9 cellular contexts compared by ENCODE assay signal in the genomic region with DNA sequence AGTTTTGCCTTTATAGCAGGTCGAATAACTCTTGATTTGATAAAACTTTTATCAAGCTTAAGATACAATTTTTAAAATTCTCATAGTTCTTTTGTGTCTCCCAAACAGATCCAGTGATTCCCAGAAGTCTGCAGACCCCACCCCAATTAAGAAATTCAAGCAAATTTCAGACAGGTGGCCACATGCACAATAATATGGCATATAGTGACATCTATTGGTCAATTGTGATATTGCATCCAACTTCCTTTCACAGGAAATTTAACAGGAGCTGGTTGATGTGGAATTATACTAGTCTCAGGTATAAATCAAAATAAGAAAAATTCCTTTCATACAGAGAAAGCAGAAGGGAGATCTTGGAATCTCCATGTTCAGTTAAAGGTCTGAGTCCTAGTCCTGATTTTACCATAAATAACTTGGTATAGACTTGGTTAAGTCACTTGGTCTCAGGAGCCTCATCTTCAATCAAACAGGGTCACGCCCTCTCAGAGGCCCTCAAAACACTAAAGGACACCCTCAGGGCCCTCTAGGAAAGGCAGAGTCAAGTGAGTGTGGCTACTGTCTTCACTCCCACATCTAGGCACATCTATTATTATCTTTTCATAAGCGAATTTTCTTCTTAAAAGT. TPM values are rescaled to one million over a fixed set of nuclear protein-coding genes. Genes with fewer than 3 reads are reported as not detected.
DNase-seq lines count a peak whose midpoint lies in the region; ATAC-seq, FAIRE-seq and TF ChIP-seq lines count a peak whose summit lies in the region.
"Had no signal": no experiment of that assay in that cellular context is flagged by ENCODE, and none has a peak within 500 bp of the region (broad histone marks: within the 10 kb centered on the region; RNA-seq: fewer than 3 reads in every experiment).

No MANE protein-coding gene starts in this region.

- no peak overlapping the region for H3K14ac ChIP-seq in H1 (ENCODE audit: insufficient read length)

- no peak overlapping the region for H2BK5ac ChIP-seq in H1 (ENCODE audit: low read depth, low read length)

- no peak overlapping the region for H2BK12ac ChIP-seq in H1 (ENCODE audit: low read depth, low read length)

- H3K27ac ChIP-seq in A673 (ENCODE audit: low read depth, low read length, poor library complexity, severe bottlenecking) = no peak overlapping the region
- H3K27ac ChIP-seq in H1 (ENCODE audit: low read depth, low read length) = no peak overlapping the region
- H3K27ac ChIP-seq in osteoblast (ENCODE audit: low read depth, low read length) = no peak overlapping the region

- H4K91ac ChIP-seq in H1 (replicated peaks; ENCODE audit: insufficient read length, low read length) = no peak overlapping the region

- H3K36me3 ChIP-seq in A673 (ENCODE audit: insufficient read depth, low read length, poor library complexity, severe bottlenecking) (no peaks in the 10 kb centered on the region), H1 (ENCODE audit: control insufficient read depth in 2 of 4, insufficient read depth in 4 of 4, low read length in 3 of 4) (no peaks in the 10 kb centered on the region), osteoblast (ENCODE audit: insufficient read depth, low read length) (no peaks in the 10 kb centered on the region)
- H3K36me3 ChIP-seq: HAP-1 had no signal

- TF ChIP-seq EP300 in H1 (IDR thresholded peaks at IDR 0.05; ENCODE audit: borderline replicate concordance in 1 of 2, low read depth in 2 of 2, low read length in 2 of 2) = no peak

- H4K8ac ChIP-seq in H1 (ENCODE audit: extremely low read depth, insufficient read depth, low read length) = no peak overlapping the region

- no peak overlapping the region for H3K4me3 ChIP-seq in A673 (ENCODE audit: low read depth, low read length, poor library complexity, severe bottlenecking)
- H3K4me3 ChIP-seq in GM12865 (ENCODE audit: low read depth, low read length) = no peak overlapping the region
- H3K4me3 ChIP-seq in H1 (ENCODE audit: extremely low read depth in 1 of 4, insufficient read depth in 2 of 4, low read depth in 3 of 4, low read length in 4 of 4) = no peak overlapping the region
- H3K4me3 ChIP-seq in osteoblast (ENCODE audit: insufficient read depth, low read length) = no peak overlapping the region
- H3K4me3 ChIP-seq: HAP-1 had no signal

- H4K20me1 ChIP-seq in H1 (replicated peaks in 1 of 2; ENCODE audit: control insufficient read depth in 1 of 2, insufficient read depth in 2 of 2, low read length in 2 of 2) (no peaks in the 10 kb centered on the region), osteoblast (ENCODE audit: insufficient read depth, low read length) (no peaks in the 10 kb centered on the region)

- H2BK120ac ChIP-seq in H1 (replicated peaks; ENCODE audit: low read depth, low read length) = no peak overlapping the region

- intact Hi-C loops in A673 (cut with micrococcal nuclease; ENCODE audit: unreplicated experiment) = loop anchor here (2.0 to 10.0 kb wide), 7 partner anchors 71 to 875 kb away; partner anchors contain the start of gene DUSP23

- H3K4me2 ChIP-seq in H1 (ENCODE audit: insufficient read depth in 1 of 2, low read depth in 2 of 2, low read length in 2 of 2) = no peak overlapping the region
- H3K4me2 ChIP-seq in osteoblast (ENCODE audit: insufficient read depth, low read length) = no peak overlapping the region

- no peak for ATAC-seq in activated CD4-positive, CD25-positive, alpha-beta regulatory T cell treated with anti-CD3 and anti-CD28 coated beads, Interleukin-2, amount 50 U/mL, for 24 hours
- ATAC-seq in GM19467 (IDR thresholded peaks at IDR 0.05; ENCODE audit: unreplicated experiment) = no peak

- no peak overlapping the region for H2BK15ac ChIP-seq in H1 (ENCODE audit: low read length)

- no peaks in the 10 kb centered on the region for H3K9me3 ChIP-seq in A673 (ENCODE audit: low read depth, low read length, poor library complexity, severe bottlenecking)
- no peaks in the 10 kb centered on the region for H3K9me3 ChIP-seq in H1 (ENCODE audit: insufficient read depth in 2 of 2, low read depth in 1 of 2, low read length in 1 of 2)
- no peaks in the 10 kb centered on the region for H3K9me3 ChIP-seq in osteoblast (ENCODE audit: low read depth, low read length)
- H3K9me3 ChIP-seq: HAP-1 had no signal

- TF ChIP-seq RAD21 in H1 (IDR thresholded peaks at IDR 0.05 in 1 of 2, conservative IDR thresholded peaks at IDR 0.05 in 1 of 2; ENCODE audit: low read depth in 2 of 2, low read length in 2 of 2) = peak; percentile 82 to 86

- no TSS peak for BruUV-seq in A673 (replicated peaks; lab: Mats Ljungman, UMichigan)

- H3K56ac ChIP-seq in H1 (replicated peaks; ENCODE audit: insufficient read length, low read depth, low read length) = no peak overlapping the region

- CTCF ChIA-PET in A673 (lab: Charles Lee) (interaction anchor here (0.6 to 1.8 kb wide), 26 partner anchors 10 to 875 kb away, joined by 3 to 11 read pairs (median 4); partner anchors contain the start of genes DUSP23 and PIGM), H1 (lab: Charles Lee; ENCODE audit: partially characterized antibody) (interaction anchor here (0.9 to 13.8 kb wide), 49 partner anchors 9 to 230 kb away, joined by 3 to 696 read pairs (median 5); partner anchors contain the start of genes CFAP45, FCRL6, IGSF9 and PIGM)

- H3K27me3 ChIP-seq in A673 (replicated peaks; ENCODE audit: insufficient read depth, low read depth, low read length, poor library complexity) (peaks cover 5% of the 10 kb centered on the region), H1 (replicated peaks in 1 of 4; ENCODE audit: control insufficient read depth in 3 of 4, extremely low read depth in 1 of 4, insufficient read depth in 3 of 4, low read length in 3 of 4) (no peaks in the 10 kb centered on the region), osteoblast (ENCODE audit: insufficient read depth, low read length) (peaks cover 7% of the 10 kb centered on the region)

- DNase-seq in A673 (ENCODE audit: low spot score) (peak; percentile 48), GM12865 (ENCODE audit: low read depth) (peak; percentile 35), NCI-H82 treated with DMSO at 0.1 percent for 48 hours (lab: John Stamatoyannopoulos, UW; ENCODE audit: unreplicated experiment) (peak; percentile 18), H1 (ENCODE audit: low read depth in 1 of 2, low spot score in 2 of 2) (no peak), osteoblast (ENCODE audit: insufficient read length, low spot score, missing footprints) (no peak), 8988T (no peak)

- TF ChIP-seq CTCF in A673 (conservative IDR thresholded peaks at IDR 0.05; ENCODE audit: low read depth, low read length) (peak; percentile 83), GM12865 (IDR thresholded peaks at IDR 0.05; ENCODE audit: insufficient read depth, low read depth, low read length, missing control alignments) (peak; percentile 55), H1 (IDR thresholded peaks at IDR 0.05; ENCODE audit: control extremely low read depth in 1 of 3, insufficient read depth in 1 of 3, low read depth in 1 of 3, low read length in 3 of 3) (peak in 2 of 3 experiments; percentile 66 to 70; a peak in 3 of 4 replicates), osteoblast (IDR thresholded peaks at IDR 0.05; ENCODE audit: extremely low read depth, low read depth, low read length) (peak; percentile 72)

- FAIRE-seq in H1 (lab: Jason Lieb, UNC) = peak; percentile 48

- 56% methylated on average over 3 of the region's 3 CpGs; no CpG with 5 or more reads in 1 of the 2 experiments for WGBS in H1 (ENCODE audit: extremely low coverage in 1 of 2, insufficient coverage in 1 of 2, insufficient read length in 1 of 2, insufficient replicate concordance in 2 of 2, low coverage in 1 of 2, low lambda C conversion rate in 2 of 2, missing lambda C conversion rate in 1 of 2), 2 experiments

- H2AFZ ChIP-seq in H1 (ENCODE audit: low read length) = no peak overlapping the region
- H2AFZ ChIP-seq in osteoblast (ENCODE audit: low read length) = no peak overlapping the region

- no peak overlapping the region for H3K23ac ChIP-seq in H1 (ENCODE audit: insufficient read length)

- H3K79me2 ChIP-seq in H1 (ENCODE audit: control insufficient read depth in 1 of 2, insufficient read depth in 2 of 2, low read length in 2 of 2) (no peaks in the 10 kb centered on the region), osteoblast (ENCODE audit: insufficient read depth, low read length) (no peaks in the 10 kb centered on the region)

- no peak overlapping the region for H3K4ac ChIP-seq in H1 (replicated peaks; ENCODE audit: insufficient read length, low read depth, low read length)

- no peak overlapping the region for H2AK5ac ChIP-seq in H1 (ENCODE audit: low read depth, low read length)

- H2BK20ac ChIP-seq in H1 (ENCODE audit: low read length) = no peak overlapping the region

- POLR2A ChIA-PET in A673 (lab: Charles Lee; ENCODE audit: low non-redundant PET) = no interaction called here
- POLR2A ChIA-PET in H1 (lab: Charles Lee; ENCODE audit: partially characterized antibody) = interaction anchor here (0.6 to 6.2 kb wide), 5 partner anchors 23 to 1234 kb away, joined by 3 to 41 read pairs (median 3); no protein-coding TSS in a partner anchor

- H3K9ac ChIP-seq in H1 (replicated peaks in 1 of 4; ENCODE audit: extremely low read depth in 1 of 4, low read depth in 3 of 4, low read length in 3 of 4) = no peak overlapping the region

- H3K4me1 ChIP-seq in A673 (ENCODE audit: insufficient read depth, low read length, poor library complexity, severe bottlenecking) (no peaks in the 10 kb centered on the region), H1 (replicated peaks in 1 of 4; ENCODE audit: control insufficient read depth in 3 of 4, insufficient read depth in 4 of 4, low read length in 3 of 4) (no peaks in the 10 kb centered on the region), osteoblast (ENCODE audit: insufficient read depth, low read length) (no peaks in the 10 kb centered on the region)

- H3K79me1 ChIP-seq in H1 (ENCODE audit: low read depth, low read length) = no peaks in the 10 kb centered on the region

- TF ChIP-seq POLR2A in H1 (IDR thresholded peaks at IDR 0.05; ENCODE audit: control extremely low read depth in 1 of 2, low read depth in 2 of 2, low read length in 2 of 2) = no peak

- no peaks in the 10 kb centered on the region; the same call in 1 of the 2 replicates for H3K23me2 ChIP-seq in H1 (ENCODE audit: low read depth, low read length)

- H4K5ac ChIP-seq in H1 (ENCODE audit: insufficient read length, low read depth, low read length) = no peak overlapping the region

- no peak overlapping the region for H3K18ac ChIP-seq in H1 (ENCODE audit: extremely low read depth, low read length)

RNA-seq across cellular contexts. Expression of gene PIGM, which starts 24.1 kb away (rescaled TPM):
- total RNA-seq in A673 (2021) = 4.6 and 5.3 TPM in 2 replicates
- total RNA-seq in H1 (2021; fragmentation: NEBNext Ultra II Directional; extraction: Animal tissue kit (Norgen Biotek cat#: 25700)) = 5.1 and 5.4 TPM in 2 replicates
- polyA plus RNA-seq in H1 (2011; rRNA removed) = 5.7 and 6.0 TPM in 2 replicates
- 5.6 TPM for polyA plus RNA-seq in H1 (2011; cell fraction: cytosol; rRNA removed)
- 3.9 TPM for polyA plus RNA-seq in H1 (2011; cell fraction: nucleus; rRNA removed)
- 3.7 to 5.3 TPM (median 4.2 TPM) in 4 replicates for polyA plus RNA-seq in H1 (2012, experiment 1 of 2)
- 1.4 TPM for polyA plus RNA-seq in H1 (2012, experiment 2 of 2)
- polyA plus RNA-seq in H1 (2013, experiment 1 of 2) = 11.7 TPM
- polyA plus RNA-seq in H1 (2013, experiment 2 of 2) = 10.7 TPM
- polyA minus RNA-seq in H1 (2011; rRNA and poly(A)+ RNA removed) = 4.3 TPM in 2 replicates
- polyA minus RNA-seq in H1 (2011; cell fraction: cytosol; rRNA and poly(A)+ RNA removed) = 2.9 TPM
- 5.1 TPM for polyA minus RNA-seq in H1 (2011; cell fraction: nucleus; rRNA and poly(A)+ RNA removed)
- 7.2 and 7.4 TPM in 2 replicates for total RNA-seq in osteoblast

RNA-seq across cellular contexts. Expression of gene SLAMF9, which starts 53.7 kb away (rescaled TPM):
- total RNA-seq in A673 (2021) (not detected in 2 replicates), osteoblast (not detected in 2 replicates)
- total RNA-seq in H1 (2021; fragmentation: NEBNext Ultra II Directional; extraction: Animal tissue kit (Norgen Biotek cat#: 25700)) = not detected in 2 replicates
- polyA plus RNA-seq in H1 (2011; rRNA removed) = not detected in 2 replicates
- not detected for polyA plus RNA-seq in H1 (2011; cell fraction: cytosol; rRNA removed)
- not detected for polyA plus RNA-seq in H1 (2011; cell fraction: nucleus; rRNA removed)
- not detected in 4 replicates for polyA plus RNA-seq in H1 (2012, experiment 1 of 2)
- not detected for polyA plus RNA-seq in H1 (2012, experiment 2 of 2)
- polyA plus RNA-seq in H1 (2013, experiment 1 of 2) = not detected
- not detected for polyA plus RNA-seq in H1 (2013, experiment 2 of 2)
- not detected in 2 replicates for polyA minus RNA-seq in H1 (2011; rRNA and poly(A)+ RNA removed)
- not detected for polyA minus RNA-seq in H1 (2011; cell fraction: cytosol; rRNA and poly(A)+ RNA removed)
- not detected for polyA minus RNA-seq in H1 (2011; cell fraction: nucleus; rRNA and poly(A)+ RNA removed)

Comparison
In these comparisons a context has a peak if more than half of its experiments do, and no peak if none do; other contexts are left out.
1. DNase-seq: peak in A673 (single experiment), GM12865 (single experiment) and NCI-H82 treated with DMSO at 0.1 percent for 48 hours (single experiment); none in H1 (0 of 2), osteoblast (single experiment) and 8988T (single experiment).
2. Peak in every context shown above with its lines, with median percentiles within 50 percentile points of each other: CTCF ChIP-seq.